ENCODE assay signal across 26 cellular contexts in the genomic region with DNA sequence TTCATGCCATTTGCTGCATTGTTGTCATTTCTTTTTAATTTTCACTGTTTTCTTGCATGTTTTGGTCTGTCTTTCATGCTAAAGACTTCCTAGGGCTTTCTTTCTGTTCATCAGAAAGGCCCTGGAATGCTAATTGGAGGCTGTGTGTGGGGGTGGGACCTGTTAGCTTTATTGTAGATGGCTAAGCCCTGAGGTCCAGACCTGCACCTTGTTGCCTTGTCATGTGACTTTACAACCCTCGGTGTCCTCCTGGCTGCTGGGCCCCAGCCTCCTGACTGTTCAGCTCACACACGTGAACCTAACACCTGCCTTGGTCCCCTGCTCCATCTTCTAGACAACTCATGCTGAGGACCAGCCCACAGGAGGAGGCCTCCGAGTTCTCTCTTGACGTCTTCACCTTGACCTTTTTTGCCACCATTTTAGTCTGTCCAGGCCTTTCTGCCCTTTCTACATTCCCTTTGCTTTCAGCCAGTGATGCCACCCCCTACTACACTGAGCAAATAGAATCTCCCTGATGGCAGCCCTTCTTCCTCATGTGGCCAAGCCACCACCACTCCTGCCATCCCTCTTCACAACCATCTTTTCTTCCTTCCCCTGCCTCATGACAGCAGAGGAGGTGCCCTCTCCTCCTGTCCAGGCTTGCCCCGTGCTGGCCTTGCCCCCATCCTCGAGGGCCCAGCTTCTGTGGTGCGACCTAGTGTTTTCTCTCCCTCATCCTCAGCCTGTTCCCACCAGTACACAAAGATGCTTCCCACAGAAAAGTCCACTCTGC. TPM values are rescaled to one million over a fixed set of nuclear protein-coding genes. Genes with fewer than 3 reads are reported as not detected.
DNase-seq lines count a peak whose midpoint lies in the region; ATAC-seq and TF ChIP-seq lines count a peak whose summit lies in the region.
"Had no signal": no experiment of that assay in that cellular context is flagged by ENCODE, and none has a peak within 500 bp of the region (broad histone marks: within the 10 kb centered on the region; RNA-seq: fewer than 3 reads in every experiment).

No MANE protein-coding gene starts in this region.

- peak overlapping the region in 2 of 3 donors; percentile 47 to 59 for H3K27ac Mint-ChIP-seq in CD4-positive, CD25-positive, alpha-beta regulatory T cell
- peak overlapping the region; percentile 81 for H3K27ac Mint-ChIP-seq in T-helper 17 cell
- H3K27ac Mint-ChIP-seq: nephron had no signal

- no peak overlapping the region for H3K4me3 ChIP-seq in CD4-positive, CD25-positive, alpha-beta regulatory T cell (ENCODE audit: low read depth, low read length)
- no peak overlapping the region for H3K4me3 ChIP-seq in coronary artery
- H3K4me3 ChIP-seq: body of pancreas, heart left ventricle, left lung, right atrium auricular region had no signal

- TF ChIP-seq CTCF in coronary artery (IDR thresholded peaks at IDR 0.05) = no peak

- no peaks in the 10 kb centered on the region for H3K9me3 ChIP-seq in CD4-positive, CD25-positive, alpha-beta regulatory T cell (ENCODE audit: control insufficient read depth in 2 of 2, low read length in 2 of 2)
- no peaks in the 10 kb centered on the region for H3K9me3 ChIP-seq in T-helper 17 cell (ENCODE audit: control insufficient read depth, low read length, poor library complexity, severe bottlenecking)
- H3K9me3 ChIP-seq: body of pancreas, heart left ventricle, left lung, right atrium auricular region had no signal

- no peak overlapping the region for H3K4me3 Mint-ChIP-seq in CD4-positive, CD25-positive, alpha-beta regulatory T cell
- H3K4me3 Mint-ChIP-seq in T-helper 17 cell = no peak overlapping the region
- H3K4me3 Mint-ChIP-seq: immature natural killer cell, nephron had no signal

- no peak for TF ChIP-seq POLR2A in erythroblast (IDR thresholded peaks at IDR 0.05; ENCODE audit: low read length)

- no peaks in the 10 kb centered on the region for H3K27me3 ChIP-seq in CD4-positive, CD25-positive, alpha-beta regulatory T cell (ENCODE audit: control insufficient read depth, insufficient read depth, low read length)
- H3K27me3 ChIP-seq: body of pancreas, heart left ventricle, left lung, right atrium auricular region had no signal

- no peaks in the 10 kb centered on the region for H3K9me3 Mint-ChIP-seq in CD4-positive, CD25-positive, alpha-beta regulatory T cell
- H3K9me3 Mint-ChIP-seq: immature natural killer cell, nephron had no signal

- peaks cover 55% of the 10 kb centered on the region for H3K36me3 Mint-ChIP-seq in CD4-positive, CD25-positive, alpha-beta regulatory T cell
- peaks cover 15% of the 10 kb centered on the region for H3K36me3 Mint-ChIP-seq in T-helper 17 cell (ENCODE audit: low read depth)

- peaks cover 8 to 21% (median 12%) of the 10 kb centered on the region in 4 donors for H3K4me1 Mint-ChIP-seq in CD4-positive, CD25-positive, alpha-beta regulatory T cell
- peaks cover 16% of the 10 kb centered on the region for H3K4me1 Mint-ChIP-seq in T-helper 17 cell
- H3K4me1 Mint-ChIP-seq: nephron had no signal

- H3K4me1 ChIP-seq in CD4-positive, CD25-positive, alpha-beta regulatory T cell (ENCODE audit: control insufficient read depth, insufficient read depth, low read length, poor library complexity, severe bottlenecking) = no peaks in the 10 kb centered on the region
- H3K4me1 ChIP-seq: parathyroid adenoma had no signal

- no peak for DNase-seq in CD4-positive, CD25-positive, alpha-beta regulatory T cell
- DNase-seq in ELF-1 (ENCODE audit: low read depth, low spot score) = peak; percentile 87
- DNase-seq in T-helper 17 cell = no peak
- peak; percentile 81 for DNase-seq in islet precursor cell
- DNase-seq in HUDEP-2 (lab: John Stamatoyannopoulos, UW; ENCODE audit: unreplicated experiment in 76 of 76) = no peak
- DNase-seq in coronary artery (ENCODE audit: low spot score) = no peak
- no peak for DNase-seq in erythroblast (lab: John Stamatoyannopoulos, UW)
- no peak for DNase-seq in stimulated activated CD4-positive, alpha-beta T cell treated with anti-CD3 and anti-CD28 coated beads, Interleukin-12 subunit alpha, Interleukin-12 subunit beta, amount 100 ng/mL, for 4 hours
- DNase-seq: activated CD8-positive, alpha-beta memory T cell treated with anti-CD3 and anti-CD28 coated beads, Interleukin-2, amount 50 U/mL, for 48 hours; activated gamma-delta T cell treated with Interleukin-2 at 50 U/mL for 16 hours; body of pancreas; C1 segment of cervical spinal cord; EL; foreskin fibroblast; heart left ventricle; immature natural killer cell; left lung; NCI-H1694; NCI-H2171 treated with DMSO at 0.1 percent for 48 hours; stimulated activated CD4-positive, alpha-beta T cell treated with anti-CD3 and anti-CD28 coated beads, Interleukin-4, amount 100 ng/mL, for 4 hours; stimulated activated naive CD8-positive, alpha-beta T cell treated with anti-CD3 and anti-CD28 coated beads, Interleukin-15, Interleukin-2, amounts not matched to agents 100 U/mL and 50 U/mL, for 24 hours; T-helper 1 cell had no signal

- no peak overlapping the region for H3K27ac ChIP-seq in CD4-positive, CD25-positive, alpha-beta regulatory T cell (ENCODE audit: insufficient read depth, low read length, poor library complexity, severe bottlenecking)
- H3K27ac ChIP-seq in coronary artery = no peak overlapping the region
- H3K27ac ChIP-seq: body of pancreas, heart left ventricle, KMS-11, left lung, parathyroid adenoma, right atrium auricular region had no signal

- no peaks in the 10 kb centered on the region for H3K27me3 Mint-ChIP-seq in CD4-positive, CD25-positive, alpha-beta regulatory T cell
- H3K27me3 Mint-ChIP-seq in T-helper 17 cell = no peaks in the 10 kb centered on the region

- ATAC-seq in CD4-positive, CD25-positive, alpha-beta regulatory T cell (ENCODE audit: low read depth in 2 of 2) = no peak
- no peak for ATAC-seq in T-helper 17 cell
- ATAC-seq: body of pancreas; heart left ventricle; left lung; stimulated activated naive CD8-positive, alpha-beta T cell treated with anti-CD3 and anti-CD28 coated beads, Interleukin-15, Interleukin-2, amounts not matched to agents 100 U/mL and 50 U/mL, for 24 hours had no signal

- H3K36me3 ChIP-seq in CD4-positive, CD25-positive, alpha-beta regulatory T cell (ENCODE audit: control insufficient read depth, insufficient read depth, low read length) = peaks cover 61% of the 10 kb centered on the region

RNA-seq across cellular contexts. Expression of a gene that starts 41.4 kb away (rescaled TPM):
- total RNA-seq in CD4-positive, CD25-positive, alpha-beta regulatory T cell = 116 TPM
- polyA plus RNA-seq in CD4-positive, CD25-positive, alpha-beta regulatory T cell = 100 to 1,000 TPM; 141 to 148 (median 144) TPM
- 100 to 1,000 TPM; 109 to 122 TPM for total RNA-seq in T-helper 17 cell

Comparison
In these comparisons a context has a peak if more than half of its experiments do, and no peak if none do; other contexts are left out.
1. DNase-seq: peak in ELF-1 (single experiment) and islet precursor cell (single experiment); none in CD4-positive, CD25-positive, alpha-beta regulatory T cell (0 of 3), T-helper 17 cell (0 of 3), HUDEP-2 (0 of 76), coronary artery (single experiment), erythroblast (0 of 2) and stimulated activated CD4-positive, alpha-beta T cell treated with anti-CD3 and anti-CD28 coated beads, Interleukin-12 subunit alpha, Interleukin-12 subunit beta, amount 100 ng/mL, for 4 hours (single experiment).